In genomic region chr4:78987683-78988082, GRCh38 we compare ENCODE assay signal across 26 cellular contexts.
"Had no signal": no experiment of that assay in that cellular context is flagged by ENCODE, and none has a peak within 500 bp of the region (broad histone marks: within the 10 kb centered on the region; RNA-seq: fewer than 3 reads in every experiment).

No MANE protein-coding gene starts in this region.

- ATAC-seq: effector memory CD8-positive, alpha-beta T cell; esophagus mucosa; gastrocnemius medialis; heart right ventricle; left cardiac atrium; left lung; left ventricle myocardium superior; lower lobe of right lung; mucosa of descending colon had no signal

- H3K36me3 ChIP-seq: colonic mucosa, esophagus squamous epithelium, gastrocnemius medialis, heart right ventricle, left lung, lower lobe of right lung had no signal

- DNase-seq: colonic mucosa; cortex of kidney; effector CD8-positive, alpha-beta T cell; effector memory CD8-positive, alpha-beta T cell; endodermal cell; erythroblast; esophagus squamous epithelium; foreskin fibroblast; foreskin melanocyte; gastrocnemius medialis; glutamatergic neuron; head of caudate nucleus; heart right ventricle; hippocampal formation; left cardiac atrium; left lung; left ventricle myocardium superior; lower lobe of right lung; mesenchymal stem cell; mucosa of descending colon; naive B cell had no signal

- FAIRE-seq: endometrium, islet of Langerhans, keratinocyte had no signal

- H3K4me3 ChIP-seq: colonic mucosa, esophagus squamous epithelium, gastrocnemius medialis, heart right ventricle, left lung, lower lobe of right lung, mucosa of descending colon had no signal

- H3K27me3 ChIP-seq: colonic mucosa, esophagus squamous epithelium, heart right ventricle, left lung had no signal

- H3K4me1 ChIP-seq: colonic mucosa, esophagus squamous epithelium, heart right ventricle, left lung, lower lobe of right lung had no signal

- H3K27ac ChIP-seq: colonic mucosa, epithelial cell of prostate, esophagus squamous epithelium, gastrocnemius medialis, heart right ventricle, left lung, lower lobe of right lung had no signal

- H3K9me3 ChIP-seq: colonic mucosa, esophagus squamous epithelium, gastrocnemius medialis, heart right ventricle, lower lobe of right lung, mucosa of descending colon had no signal
